Comparison of ENCODE assay signal across 28 cellular contexts in genomic region chr2:120743657-120744056, GRCh38. TPM values are rescaled to one million over a fixed set of nuclear protein-coding genes. Genes with fewer than 3 reads are reported as not detected.
"Had no signal": no experiment of that assay in that cellular context is flagged by ENCODE, and none has a peak within 500 bp of the region (broad histone marks: within the 10 kb centered on the region; RNA-seq: fewer than 3 reads in every experiment).

No MANE protein-coding gene starts in this region.

- H3K36me3 Mint-ChIP-seq: activated naive CD8-positive, alpha-beta T cell; natural killer cell; stimulated activated naive B cell treated with anti-CD40 and anti-IgM and Interleukin-4, amounts not matched to agents 10 μg/mL and 1 μg/mL and 100 μg/mL, for 72 hours; T-cell had no signal

- H3K4me3 ChIP-seq: adrenal gland, ascending aorta, dorsolateral prefrontal cortex, esophagus squamous epithelium, gastrocnemius medialis, left ventricle myocardium inferior, upper lobe of left lung had no signal

- H3K4me3 Mint-ChIP-seq: activated naive CD8-positive, alpha-beta T cell; activated T-cell treated with anti-CD3 and anti-CD28 coated beads, Interleukin-2, amount 50 U/mL, for 24 hours; activated T-helper 17 cell treated with anti-CD3 and anti-CD28 coated beads, Interleukin-2, amount 50 U/mL, for 72 hours; effector memory CD8-positive, alpha-beta T cell; natural killer cell; stimulated activated naive B cell treated with anti-CD40 and anti-IgM and Interleukin-4, amounts not matched to agents 10 μg/mL and 1 μg/mL and 100 μg/mL, for 72 hours; T-cell; T-helper 2 cell treated with Interferon-gamma antibody and Interleukin-4, amounts not matched to agents 5 μg/mL and 100 μg/mL, for 36 hours had no signal

- H3K4me1 Mint-ChIP-seq: activated T-helper 17 cell treated with anti-CD3 and anti-CD28 coated beads, Interleukin-2, amount 50 U/mL, for 72 hours; natural killer cell; stimulated activated naive B cell treated with anti-CD40 and anti-IgM and Interleukin-4, amounts not matched to agents 10 μg/mL and 1 μg/mL and 100 μg/mL, for 72 hours had no signal

- H3K27ac ChIP-seq: adrenal gland, ascending aorta, dorsolateral prefrontal cortex, esophagus squamous epithelium, gastrocnemius medialis, left ventricle myocardium inferior, parathyroid adenoma, upper lobe of left lung had no signal

- H3K9me3 ChIP-seq: adrenal gland, ascending aorta, esophagus squamous epithelium, gastrocnemius medialis, left ventricle myocardium inferior, upper lobe of left lung had no signal

- H3K79me2 ChIP-seq: parathyroid adenoma had no signal

- H3K9me3 Mint-ChIP-seq: activated T-cell treated with anti-CD3 and anti-CD28 coated beads, Interleukin-2, amount 50 U/mL, for 24 hours; activated T-helper 17 cell treated with anti-CD3 and anti-CD28 coated beads, Interleukin-2, amount 50 U/mL, for 72 hours; effector memory CD8-positive, alpha-beta T cell; natural killer cell; stimulated activated naive B cell treated with anti-CD40 and anti-IgM and Interleukin-4, amounts not matched to agents 10 μg/mL and 1 μg/mL and 100 μg/mL, for 72 hours; T-cell; T-helper 2 cell treated with Interferon-gamma antibody and Interleukin-4, amounts not matched to agents 5 μg/mL and 100 μg/mL, for 36 hours had no signal

- ATAC-seq: activated T-helper 17 cell treated with anti-CD3 and anti-CD28 coated beads, Interleukin-2, amount 50 U/mL, for 72 hours; effector memory CD8-positive, alpha-beta T cell; gastrocnemius medialis; natural killer cell; right cardiac atrium; SK-N-SH treated with all-trans-retinoic acid at 6 μM for 48 hours; stimulated activated naive B cell treated with anti-CD40 and anti-IgM and Interleukin-4, amounts not matched to agents 10 μg/mL and 1 μg/mL and 100 μg/mL, for 72 hours; T-cell had no signal

- FAIRE-seq: TTC549 had no signal

- H3K9ac ChIP-seq: parathyroid adenoma had no signal

- H3K27me3 ChIP-seq: ascending aorta had no signal

- H3K4me1 ChIP-seq: gastrocnemius medialis, parathyroid adenoma had no signal

- H3K27ac Mint-ChIP-seq: activated naive CD8-positive, alpha-beta T cell; activated T-cell treated with anti-CD3 and anti-CD28 coated beads, Interleukin-2, amount 50 U/mL, for 24 hours; activated T-helper 17 cell treated with anti-CD3 and anti-CD28 coated beads, Interleukin-2, amount 50 U/mL, for 72 hours; effector memory CD8-positive, alpha-beta T cell; natural killer cell; stimulated activated naive B cell treated with anti-CD40 and anti-IgM and Interleukin-4, amounts not matched to agents 10 μg/mL and 1 μg/mL and 100 μg/mL, for 72 hours; T-cell; T-helper 2 cell treated with Interferon-gamma antibody and Interleukin-4, amounts not matched to agents 5 μg/mL and 100 μg/mL, for 36 hours had no signal

- DNase-seq: activated CD4-positive, alpha-beta T cell treated with anti-CD3 and anti-CD28 coated beads, Interleukin-2, amount 50 U/mL, for 48 hours; activated naive CD4-positive, alpha-beta T cell; activated T-cell treated with anti-CD3 and anti-CD28 coated beads, Interleukin-2, amount 50 U/mL, for 24 hours; central memory CD4-positive, alpha-beta T cell; dorsolateral prefrontal cortex; effector memory CD8-positive, alpha-beta T cell; esophagus squamous epithelium; gastrocnemius medialis; hippocampal formation; kidney glomerular epithelial cell; left ventricle myocardium inferior; mammary epithelial cell; midbrain; natural killer cell; right cardiac atrium; stimulated activated CD4-positive, alpha-beta T cell treated with anti-CD3 and anti-CD28 coated beads, Interleukin-1b, Interleukin-23, amount 100 ng/mL, for 48 hours; stimulated activated naive B cell treated with anti-CD40 and anti-IgM and Interleukin-4, amounts not matched to agents 10 μg/mL and 1 μg/mL and 100 μg/mL, for 72 hours; T-cell had no signal

- H3K36me3 ChIP-seq: adrenal gland, ascending aorta, esophagus squamous epithelium, gastrocnemius medialis, left ventricle myocardium inferior, upper lobe of left lung had no signal

- H2AFZ ChIP-seq: parathyroid adenoma had no signal

RNA-seq across cellular contexts. Expression of gene GLI2, which starts 8.0 kb away (rescaled TPM):
- total RNA-seq: activated T-helper 17 cell treated with anti-CD3 and anti-CD28 coated beads, Interleukin-2, amount 50 U/mL, for 72 hours; natural killer cell; pulmonary artery endothelial cell had no signal
